In genomic region chr1:229297746-229298145, GRCh38 we compare ENCODE assay signal across 26 cellular contexts. TPM values are rescaled to one million over a fixed set of nuclear protein-coding genes. Genes with fewer than 3 reads are reported as not detected.
DNase-seq lines count a peak whose midpoint lies in the region; ATAC-seq, FAIRE-seq and TF ChIP-seq lines count a peak whose summit lies in the region.
"Had no signal": no experiment of that assay in that cellular context is flagged by ENCODE, and none has a peak within 500 bp of the region (broad histone marks: within the 10 kb centered on the region; RNA-seq: fewer than 3 reads in every experiment).

No MANE protein-coding gene starts in this region.

- H3K4me1 ChIP-seq in HEK293 (ENCODE audit: control insufficient read depth, insufficient read depth, low read length) (no peaks in the 10 kb centered on the region), IMR-90 (ENCODE audit: control insufficient read depth, insufficient read depth, low read length) (peaks cover 19% of the 10 kb centered on the region), HepG2 (ENCODE audit: insufficient read depth, low read length) (peaks cover 53% of the 10 kb centered on the region), SJCRH30 (no peaks in the 10 kb centered on the region)
- H3K4me1 ChIP-seq: BE2C, BLaER1 had no signal

- peaks cover 23% of the 10 kb centered on the region for H3K36me3 Mint-ChIP-seq in osteocyte (ENCODE audit: unreplicated experiment)

- no peak for FAIRE-seq in HepG2 (lab: Jason Lieb, UNC)
- FAIRE-seq: GM12878, GM12892, GM18507 had no signal

- H3K23ac ChIP-seq in IMR-90 (ENCODE audit: low read depth, low read length), result no peak overlapping the region

- CTCF ChIA-PET in HEK293 (lab: Yijun Ruan, JAX) (interaction anchor here (1.3 kb wide), 1 partner anchor 40 kb away, joined by 3 read pairs; no protein-coding TSS in a partner anchor), IMR-90 (lab: Yijun Ruan, JAX) (no interaction called here), HepG2 (lab: Yijun Ruan, JAX; ENCODE audit: low intra/inter-chr PET ratio, low total read pairs) (no interaction called here)

- no peak overlapping the region for H3K27ac Mint-ChIP-seq in osteocyte (ENCODE audit: unreplicated experiment)
- H3K27ac Mint-ChIP-seq: CD14-positive monocyte; CD4-positive, alpha-beta memory T cell; CD4-positive, CD25-positive, alpha-beta regulatory T cell had no signal

- TF ChIP-seq CTCF in HEK293 (tag by site-specific recombination; IDR thresholded peaks at IDR 0.05) (no peak), IMR-90 (conservative IDR thresholded peaks at IDR 0.05; ENCODE audit: low read depth, low read length) (no peak), HepG2 (CRISPR knock-in tag; IDR thresholded peaks at IDR 0.05) (no peak), osteocyte (IDR thresholded peaks at IDR 0.05) (no peak)

- intact Hi-C loops in IMR-90 (cut with micrococcal nuclease), result no loop called here
- intact Hi-C loops in HepG2 (cut with micrococcal nuclease; ENCODE audit: unreplicated experiment), result loop anchor here (2.0 kb wide), 1 partner anchor 23 kb away; no protein-coding TSS in a partner anchor

- H3K18ac ChIP-seq in IMR-90 (ENCODE audit: low read depth, low read length), result no peak overlapping the region

- H3K79me2 ChIP-seq in HepG2 (ENCODE audit: insufficient read depth, low read length), result peaks cover 2% of the 10 kb centered on the region

- H3K9me3 Mint-ChIP-seq in osteocyte (ENCODE audit: unreplicated experiment), result no peaks in the 10 kb centered on the region
- H3K9me3 Mint-ChIP-seq: CD4-positive, CD25-positive, alpha-beta regulatory T cell; CD8-positive, alpha-beta memory T cell had no signal

- no peak overlapping the region for H3K4me2 ChIP-seq in IMR-90 (ENCODE audit: low read depth, low read length)
- no peak overlapping the region for H3K4me2 ChIP-seq in HepG2 (ENCODE audit: low read depth, low read length)
- H3K4me2 ChIP-seq: BLaER1 had no signal

- WGBS in IMR-90 (ENCODE audit: extremely low coverage in 2 of 2, insufficient read length in 1 of 2), 2 experiments, result no CpG with 5 or more reads among the region's 1 CpG
- WGBS in HepG2 (ENCODE audit: low lambda C conversion rate), result 94% methylated on average over 1 of the region's 1 CpG

- H3K4me3 Mint-ChIP-seq in osteocyte (ENCODE audit: unreplicated experiment), result no peak overlapping the region
- H3K4me3 Mint-ChIP-seq: CD14-positive monocyte; CD4-positive, alpha-beta memory T cell; CD4-positive, CD25-positive, alpha-beta regulatory T cell; CD8-positive, alpha-beta memory T cell had no signal

- no peak overlapping the region for H2AK9ac ChIP-seq in IMR-90 (replicated peaks; ENCODE audit: low read depth, low read length, poor library complexity)

- H3K4me1 Mint-ChIP-seq in osteocyte (ENCODE audit: unreplicated experiment), result peaks cover 18% of the 10 kb centered on the region
- H3K4me1 Mint-ChIP-seq: CD14-positive monocyte had no signal

- H3K27me3 ChIP-seq in IMR-90 (ENCODE audit: control insufficient read depth, insufficient read depth, low read length) (no peaks in the 10 kb centered on the region), HepG2 (ENCODE audit: control insufficient read depth in 1 of 2, insufficient read depth in 2 of 2, low read length in 2 of 2) (no peaks in the 10 kb centered on the region), SJCRH30 (no peaks in the 10 kb centered on the region)
- H3K27me3 ChIP-seq: BE2C, BLaER1 had no signal

- no peak overlapping the region for H2BK120ac ChIP-seq in IMR-90 (ENCODE audit: low read depth, low read length)

- no peak overlapping the region for H2AK5ac ChIP-seq in IMR-90 (ENCODE audit: low read depth, low read length)

- ATAC-seq in IMR-90 (ENCODE audit: low read depth) (no peak), HepG2 (no peak)
- ATAC-seq: GM12878 had no signal

- no peak overlapping the region for H2BK20ac ChIP-seq in IMR-90 (ENCODE audit: low read depth, low read length)

- TF ChIP-seq POLR2A in IMR-90 (IDR thresholded peaks at IDR 0.05; ENCODE audit: low read depth, low read length), result no peak
- TF ChIP-seq POLR2A in HepG2 (IDR thresholded peaks at IDR 0.05; ENCODE audit: insufficient read depth in 1 of 2, low read depth in 2 of 2, low read length in 2 of 2), result no peak

- DNase-seq in IMR-90, result no peak
- DNase-seq in HepG2 (ENCODE audit: low spot score), result no peak
- no peak for DNase-seq in SJCRH30
- no peak for DNase-seq in osteocyte (ENCODE audit: extremely low spot score, unreplicated experiment)
- DNase-seq in NCI-H2081 treated with DMSO at 0.1 percent for 48 hours (lab: John Stamatoyannopoulos, UW), result no peak
- DNase-seq: 8988T; ACHN; BE2C; C1 segment of cervical spinal cord; CD4-positive, alpha-beta memory T cell; CD4-positive, CD25-positive, alpha-beta regulatory T cell; CD8-positive, alpha-beta memory T cell; COR-L47; DMS 273 treated with DMSO at 0.1 percent for 48 hours; DMS153; DMS53; DMS79; DND-41; EL; GDM1 had no signal

- H2AFZ ChIP-seq in IMR-90 (replicated peaks; ENCODE audit: low read length, poor library complexity), result no peak overlapping the region
- H2AFZ ChIP-seq in HepG2 (ENCODE audit: low read length), result no peak overlapping the region

- no peak overlapping the region for H4K91ac ChIP-seq in IMR-90 (ENCODE audit: insufficient read depth, low read depth, low read length)

- in situ Hi-C loops in IMR-90 (cut with MboI; ENCODE audit: low sequenced_read_pairs) (no loop called here), HepG2 (cut with HindIII; ENCODE audit: extremely low pct_ligation_motif_present, low pct_unique_long_range_greater_than_20kb) (no loop called here)

- 0 out of 4 replicates have a peak overlapping the region, but pooled peaks of 1 of the 2 experiments have one; percentile 69 for H4K8ac ChIP-seq in IMR-90 (ENCODE audit: low read depth in 2 of 2, low read length in 2 of 2)

- dilution Hi-C loops in IMR-90 (cut with HindIII; ENCODE audit: low sequenced_read_pairs, unreplicated experiment), result no loop called here

- POLR2A ChIA-PET in HEK293 (lab: Yijun Ruan, JAX) (no interaction called here), IMR-90 (lab: Charles Lee; ENCODE audit: unreplicated experiment) (no interaction called here), HepG2 (lab: Yijun Ruan, JAX) (interaction anchor here (2.2 kb wide), 1 partner anchor 24 kb away, joined by 39 read pairs; no protein-coding TSS in a partner anchor)

- H3K9ac ChIP-seq in IMR-90 (ENCODE audit: low read depth, low read length) (no peak overlapping the region), HepG2 (ENCODE audit: insufficient read depth, low read depth, low read length) (no peak overlapping the region)
- H3K9ac ChIP-seq: BLaER1 had no signal

- H3K9me3 ChIP-seq in HEK293 (ENCODE audit: control insufficient read depth, insufficient read depth, low read depth, low read length), result no peaks in the 10 kb centered on the region
- no peaks in the 10 kb centered on the region for H3K9me3 ChIP-seq in IMR-90 (ENCODE audit: control insufficient read depth, insufficient read depth, low read length)
- no peaks in the 10 kb centered on the region for H3K9me3 ChIP-seq in HepG2 (ENCODE audit: low read length)
- no peaks in the 10 kb centered on the region for H3K9me3 ChIP-seq in SJCRH30 (replicated peaks)
- H3K9me3 ChIP-seq: BE2C, BLaER1 had no signal

- BruUV-seq in IMR-90 (replicated peaks; lab: Mats Ljungman, UMichigan) (no TSS peak), HepG2 (replicated peaks; lab: Mats Ljungman, UMichigan) (no TSS peak)

- H4K20me1 ChIP-seq in IMR-90 (ENCODE audit: insufficient read depth, low read length) (0 out of 2 replicates have a peak, but pooled peaks cover 3% of the 10 kb centered on the region), HepG2 (ENCODE audit: insufficient read depth, low read length) (no peaks in the 10 kb centered on the region)
- H4K20me1 ChIP-seq: BLaER1 had no signal

- TF ChIP-seq RAD21 in IMR-90 (IDR thresholded peaks at IDR 0.05; ENCODE audit: low read length), result no peak
- no peak for TF ChIP-seq RAD21 in HepG2 (CRISPR knock-in tag; IDR thresholded peaks at IDR 0.05)

- peak overlapping the region; percentile 52 for H2BK5ac ChIP-seq in IMR-90 (ENCODE audit: low read depth, low read length, poor library complexity, severe bottlenecking)

- no peaks in the 10 kb centered on the region for H3K27me3 Mint-ChIP-seq in osteocyte (ENCODE audit: unreplicated experiment)
- H3K27me3 Mint-ChIP-seq: CD4-positive, alpha-beta memory T cell; CD4-positive, CD25-positive, alpha-beta regulatory T cell; CD8-positive, alpha-beta memory T cell had no signal

- TF ChIP-seq EP300 in HepG2 (IDR thresholded peaks at IDR 0.05; ENCODE audit: low read depth in 2 of 2, low read length in 2 of 2) (no peak), HepG2 (CRISPR knock-in tag; IDR thresholded peaks at IDR 0.05; ENCODE audit: borderline replicate concordance) (no peak)

- peaks cover 31% of the 10 kb centered on the region for H3K9me1 ChIP-seq in IMR-90 (ENCODE audit: insufficient read depth, low read length)

- no peak overlapping the region for H2BK15ac ChIP-seq in IMR-90 (ENCODE audit: low read depth, low read length)

- H3K79me1 ChIP-seq in IMR-90 (ENCODE audit: low read depth in 1 of 2, low read length in 2 of 2), result peaks cover 14 to 52% of the 10 kb centered on the region in 2 experiments; a peak in 3 of 4 replicates

- H3K4ac ChIP-seq in IMR-90 (ENCODE audit: low read depth, low read length), result no peak overlapping the region

- no peak overlapping the region for H3K56ac ChIP-seq in IMR-90 (ENCODE audit: extremely low read depth, insufficient read depth, low read length)

- no peak overlapping the region for H4K5ac ChIP-seq in IMR-90 (ENCODE audit: low read depth, low read length)

- no peak overlapping the region for H3K14ac ChIP-seq in IMR-90 (replicated peaks; ENCODE audit: low read depth, low read length)

- H3K36me3 ChIP-seq in HEK293 (ENCODE audit: control insufficient read depth in 2 of 2, insufficient read depth in 1 of 2, low read length in 2 of 2) (peaks cover 22 to 61% of the 10 kb centered on the region in 2 experiments), IMR-90 (ENCODE audit: control insufficient read depth, insufficient read depth, low read length) (peaks cover 28% of the 10 kb centered on the region), HepG2 (replicated peaks in 1 of 2; ENCODE audit: control insufficient read depth in 1 of 2, insufficient read depth in 2 of 2, low read length in 2 of 2) (peaks cover 15 to 34% of the 10 kb centered on the region in 2 experiments), SJCRH30 (peaks cover 3% of the 10 kb centered on the region; the same call in 1 of the 2 replicates)

- H3K4me3 ChIP-seq in HEK293 (ENCODE audit: low read depth, low read length), result no peak overlapping the region
- no peak overlapping the region for H3K4me3 ChIP-seq in IMR-90 (ENCODE audit: insufficient read depth, low read depth, low read length)
- H3K4me3 ChIP-seq in HepG2 (replicated peaks in 1 of 3; ENCODE audit: insufficient read depth in 1 of 3, low read depth in 2 of 3, low read length in 3 of 3), result no peak overlapping the region
- H3K4me3 ChIP-seq in SJCRH30, result no peak overlapping the region
- H3K4me3 ChIP-seq: BLaER1, GM12878 had no signal

- no peak overlapping the region for H3K27ac ChIP-seq in HEK293 (ENCODE audit: extremely low read depth, low read depth, low read length)
- H3K27ac ChIP-seq in IMR-90 (ENCODE audit: insufficient read depth, low read length), result no peak overlapping the region
- peak overlapping the region; percentile 91 for H3K27ac ChIP-seq in HepG2 (ENCODE audit: extremely low read length, insufficient read depth, low read length)
- H3K27ac ChIP-seq in SJCRH30, result no peak overlapping the region
- H3K27ac ChIP-seq: BLaER1 had no signal

RNA-seq across cellular contexts. Expression of gene RAB4A, which starts 26.8 kb away (rescaled TPM):
- 26.2 and 33.3 TPM in 2 replicates for total RNA-seq in IMR-90 (2012; rRNA removed)
- polyA plus RNA-seq in IMR-90 (2012; rRNA removed), result 23.9 and 25.6 TPM in 2 replicates
- polyA plus RNA-seq in IMR-90 (2012; cell fraction: cytosol; rRNA removed), result 24.6 and 26.8 TPM in 2 replicates
- 9.4 and 14.7 TPM in 2 replicates for polyA plus RNA-seq in IMR-90 (2012; cell fraction: nucleus; rRNA removed; ENCODE audit: low replicate concordance)
- total RNA-seq in HepG2 (2016; rRNA removed; fragmentation: Illumina TruSeq; extraction: Trizol), result 76.6 and 80.1 TPM in 2 replicates
- 135 and 139 TPM in 2 replicates for total RNA-seq in HepG2 (2016; cell fraction: cytosol; rRNA removed; fragmentation: Illumina TruSeq; extraction: Trizol; ENCODE audit: low read depth)
- total RNA-seq in HepG2 (2016; cell fraction: insoluble cytoplasmic fraction; rRNA removed; fragmentation: Illumina TruSeq; extraction: Trizol), result 71.2 and 81.9 TPM in 2 replicates
- total RNA-seq in HepG2 (2016; cell fraction: membrane; rRNA removed; fragmentation: Illumina TruSeq; extraction: Trizol), result 213 and 217 TPM in 2 replicates
- 41.7 and 48.3 TPM in 2 replicates for total RNA-seq in HepG2 (2016; cell fraction: nucleus; rRNA removed; fragmentation: Illumina TruSeq; extraction: Trizol)
- 41.6 and 56.0 TPM in 2 replicates for polyA plus RNA-seq in HepG2 (2011; rRNA removed)
- polyA plus RNA-seq in HepG2 (2011; cell fraction: cytosol; rRNA removed), result 53.2 and 57.4 TPM in 2 replicates
- 15.9 and 18.4 TPM in 2 replicates for polyA plus RNA-seq in HepG2 (2011; cell fraction: nucleus; rRNA removed)
- 71.3 and 87.6 TPM in 2 replicates for polyA plus RNA-seq in HepG2 (2012)
- polyA plus RNA-seq in HepG2 (2016; cell fraction: cytosol; fragmentation: Illumina TruSeq; extraction: Trizol; ENCODE audit: low read depth), result 296 and 305 TPM in 2 replicates
- 113 and 114 TPM in 2 replicates for polyA plus RNA-seq in HepG2 (2016; cell fraction: insoluble cytoplasmic fraction; fragmentation: Illumina TruSeq; extraction: Trizol; ENCODE audit: low read depth)
- polyA plus RNA-seq in HepG2 (2016; cell fraction: membrane; fragmentation: Illumina TruSeq; extraction: Trizol; ENCODE audit: low read depth), result 280 and 289 TPM in 2 replicates
- 77.5 and 84.8 TPM in 2 replicates for polyA plus RNA-seq in HepG2 (2016; cell fraction: nucleus; fragmentation: Illumina TruSeq; extraction: Trizol; ENCODE audit: insufficient read depth, low read depth)
- 3.1 and 9.3 TPM in 2 replicates for polyA minus RNA-seq in HepG2 (2011; rRNA and poly(A)+ RNA removed; ENCODE audit: low replicate concordance)
- polyA minus RNA-seq in HepG2 (2011; cell fraction: cytosol; rRNA and poly(A)+ RNA removed), result 17.1 and 18.2 TPM in 2 replicates
- 41.3 and 46.1 TPM in 2 replicates for polyA minus RNA-seq in HepG2 (2011; cell fraction: nucleus; rRNA and poly(A)+ RNA removed)
- 28.5 and 31.3 TPM in 2 replicates for total RNA-seq in SJCRH30 (2014; rRNA removed; shearing (Covaris generic))
- total RNA-seq in osteocyte, result 51.9 and 53.1 TPM in 2 replicates

RNA-seq across cellular contexts. Expression of gene CCSAP, which starts 45.1 kb away (rescaled TPM):
- total RNA-seq in IMR-90 (2012; rRNA removed) (3.8 and 9.7 TPM in 2 replicates), HepG2 (2016; rRNA removed; fragmentation: Illumina TruSeq; extraction: Trizol) (9.0 and 10.0 TPM in 2 replicates), osteocyte (5.4 and 5.7 TPM in 2 replicates)
- polyA plus RNA-seq in IMR-90 (2012; rRNA removed) (1.8 and 2.3 TPM in 2 replicates), HepG2 (2011; rRNA removed) (3.1 and 3.7 TPM in 2 replicates)
- 0.31 and 0.35 TPM in 2 replicates for polyA plus RNA-seq in IMR-90 (2012; cell fraction: cytosol; rRNA removed)
- polyA plus RNA-seq in IMR-90 (2012; cell fraction: nucleus; rRNA removed; ENCODE audit: low replicate concordance), result 0.41 and 2.7 TPM in 2 replicates
- total RNA-seq in HepG2 (2016; cell fraction: cytosol; rRNA removed; fragmentation: Illumina TruSeq; extraction: Trizol; ENCODE audit: low read depth), result 1.1 and 1.4 TPM in 2 replicates
- 9.1 and 10.6 TPM in 2 replicates for total RNA-seq in HepG2 (2016; cell fraction: insoluble cytoplasmic fraction; rRNA removed; fragmentation: Illumina TruSeq; extraction: Trizol)
- 5.1 and 6.2 TPM in 2 replicates for total RNA-seq in HepG2 (2016; cell fraction: membrane; rRNA removed; fragmentation: Illumina TruSeq; extraction: Trizol)
- total RNA-seq in HepG2 (2016; cell fraction: nucleus; rRNA removed; fragmentation: Illumina TruSeq; extraction: Trizol), result 8.2 and 9.2 TPM in 2 replicates
- 1.8 and 2.8 TPM in 2 replicates for polyA plus RNA-seq in HepG2 (2011; cell fraction: cytosol; rRNA removed)
- 4.2 TPM in 2 replicates for polyA plus RNA-seq in HepG2 (2011; cell fraction: nucleus; rRNA removed)
- polyA plus RNA-seq in HepG2 (2012), result 3.8 and 4.7 TPM in 2 replicates
- 0.62 and 0.77 TPM in 2 replicates for polyA plus RNA-seq in HepG2 (2016; cell fraction: cytosol; fragmentation: Illumina TruSeq; extraction: Trizol; ENCODE audit: low read depth)
- 8.6 TPM in 2 replicates for polyA plus RNA-seq in HepG2 (2016; cell fraction: insoluble cytoplasmic fraction; fragmentation: Illumina TruSeq; extraction: Trizol; ENCODE audit: low read depth)
- polyA plus RNA-seq in HepG2 (2016; cell fraction: membrane; fragmentation: Illumina TruSeq; extraction: Trizol; ENCODE audit: low read depth), result 2.5 TPM in 2 replicates
- polyA plus RNA-seq in HepG2 (2016; cell fraction: nucleus; fragmentation: Illumina TruSeq; extraction: Trizol; ENCODE audit: insufficient read depth, low read depth), result 11.2 and 11.4 TPM in 2 replicates
- 3.9 and 4.7 TPM in 2 replicates for polyA minus RNA-seq in HepG2 (2011; rRNA and poly(A)+ RNA removed; ENCODE audit: low replicate concordance)
- polyA minus RNA-seq in HepG2 (2011; cell fraction: cytosol; rRNA and poly(A)+ RNA removed), result 5.4 and 5.9 TPM in 2 replicates
- polyA minus RNA-seq in HepG2 (2011; cell fraction: nucleus; rRNA and poly(A)+ RNA removed), result 8.7 and 9.3 TPM in 2 replicates
- total RNA-seq in SJCRH30 (2014; rRNA removed; shearing (Covaris generic)), result 33.5 and 39.0 TPM in 2 replicates

Comparison
In these comparisons a context has a peak if more than half of its experiments do, and no peak if none do; other contexts are left out.
1. Of the 63 proteins assayed by ChIP-seq in both HepG2 and HEK293: peak only in HepG2: none; only in HEK293: ATF2; in both: none; in neither: 62.